In the genomic region with DNA sequence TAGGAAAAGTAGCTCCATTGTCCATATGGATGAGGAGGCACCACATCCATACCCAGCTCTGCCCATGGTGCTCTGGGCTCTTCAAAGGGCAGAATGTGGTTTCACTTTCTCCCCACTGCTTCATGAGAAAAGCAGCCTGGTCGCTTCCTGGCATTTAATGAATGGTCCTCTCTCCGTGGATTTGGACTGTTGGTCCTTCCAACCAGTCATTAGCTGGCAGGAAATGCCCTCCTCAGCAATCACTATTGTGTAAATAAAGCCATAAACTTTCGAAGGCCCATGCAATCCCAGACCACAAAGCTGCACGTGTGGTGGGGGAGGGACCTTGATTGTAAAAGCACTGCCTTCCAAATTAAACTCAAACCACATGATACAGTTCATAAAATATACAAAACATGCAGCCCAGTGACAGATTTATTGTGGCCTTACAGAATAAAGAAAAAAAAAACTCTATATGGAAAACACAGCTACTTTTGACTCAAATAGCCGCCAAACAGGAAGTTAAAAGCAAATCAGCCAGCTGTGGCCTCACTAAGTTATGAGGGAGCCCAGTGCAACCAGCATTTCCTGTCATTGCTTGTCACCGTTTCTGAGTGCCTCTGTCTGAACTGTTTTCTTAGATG, we compare ENCODE assay signal across 1 cellular context.
TF ChIP-seq lines count a peak whose summit lies in the region.

No MANE protein-coding gene starts in this region.

TF ChIP-seq in HepG2, 621 proteins besides CTCF, POLR2A, EP300 and RAD21 (continued from another document and continues in another):
- TF ChIP-seq PAXIP1 (CRISPR knock-in tag; conservative IDR thresholded peaks at IDR 0.05) = peak; percentile 49
- TF ChIP-seq RBAK (CRISPR knock-in tag; IDR thresholded peaks at IDR 0.05) = no peak
- peak; percentile 26 to 36; a peak in 3 of 4 replicates for TF ChIP-seq MAFK (conservative IDR thresholded peaks at IDR 0.05 in 1 of 2, IDR thresholded peaks at IDR 0.05 in 1 of 2; ENCODE audit: low read length in 2 of 2)
- TF ChIP-seq ZNF136 (CRISPR knock-in tag; IDR thresholded peaks at IDR 0.05; ENCODE audit: low read depth) = no peak
- TF ChIP-seq ZNF205 (CRISPR knock-in tag; IDR thresholded peaks at IDR 0.05) = no peak
- no peak for TF ChIP-seq ZNF142 (CRISPR knock-in tag; IDR thresholded peaks at IDR 0.05)
- no peak for TF ChIP-seq XRCC5 (optimal IDR thresholded peaks at IDR 0.05; ENCODE audit: low read length)
- no peak for TF ChIP-seq ZFP62 (CRISPR knock-in tag; IDR thresholded peaks at IDR 0.05)
- TF ChIP-seq ZBTB20 (CRISPR knock-in tag; IDR thresholded peaks at IDR 0.05; ENCODE audit: borderline replicate concordance, low read depth) = no peak
- TF ChIP-seq SNRNP70 (IDR thresholded peaks at IDR 0.05; ENCODE audit: low read depth, low read length) = no peak
- no peak for TF ChIP-seq CBX2 (IDR thresholded peaks at IDR 0.05; ENCODE audit: low read depth, low read length)
- no peak for TF ChIP-seq CBX2 (CRISPR knock-in tag; IDR thresholded peaks at IDR 0.05; ENCODE audit: low read depth)
- TF ChIP-seq MLLT10 (CRISPR knock-in tag; IDR thresholded peaks at IDR 0.05) = no peak
- no peak for TF ChIP-seq RFX5 (IDR thresholded peaks at IDR 0.05; ENCODE audit: low read depth, low read length)
- TF ChIP-seq HMGXB4 (CRISPR knock-in tag; IDR thresholded peaks at IDR 0.05; ENCODE audit: borderline replicate concordance in 1 of 2, low read depth in 1 of 2) = no peak
- TF ChIP-seq EHMT2 (IDR thresholded peaks at IDR 0.05; ENCODE audit: borderline replicate concordance, low read depth, low read length) = no peak
- no peak for TF ChIP-seq ZNF180 (CRISPR knock-in tag; IDR thresholded peaks at IDR 0.05; ENCODE audit: borderline replicate concordance, low read depth)
- TF ChIP-seq ZNF572 (CRISPR knock-in tag; IDR thresholded peaks at IDR 0.05) = no peak
- no peak for TF ChIP-seq ZNF501 (CRISPR knock-in tag; IDR thresholded peaks at IDR 0.05)
- no peak for TF ChIP-seq ZNF430 (CRISPR knock-in tag; IDR thresholded peaks at IDR 0.05)
- no peak for TF ChIP-seq ZNF251 (CRISPR knock-in tag; IDR thresholded peaks at IDR 0.05)
- TF ChIP-seq TMF1 (CRISPR knock-in tag; IDR thresholded peaks at IDR 0.05; ENCODE audit: low read depth) = no peak
- no peak for TF ChIP-seq ZNF761 (CRISPR knock-in tag; conservative IDR thresholded peaks at IDR 0.05)
- TF ChIP-seq FLYWCH1 (CRISPR knock-in tag; IDR thresholded peaks at IDR 0.05) = no peak
- TF ChIP-seq POLR2AphosphoS2 (IDR thresholded peaks at IDR 0.05; ENCODE audit: low read depth, low read length) = no peak
- no peak for TF ChIP-seq TERF1 (CRISPR knock-in tag; IDR thresholded peaks at IDR 0.05)
- TF ChIP-seq ZNF776 (CRISPR knock-in tag; IDR thresholded peaks at IDR 0.05) = no peak
- TF ChIP-seq NFAT5 (CRISPR knock-in tag; IDR thresholded peaks at IDR 0.05) = no peak
- peak in 1 of 2 experiments; percentile 41; a peak in 1 of 4 replicates for TF ChIP-seq KLF16 (CRISPR knock-in tag; IDR thresholded peaks at IDR 0.05)
- TF ChIP-seq STAT5B (CRISPR knock-in tag; IDR thresholded peaks at IDR 0.05) = no peak
- no peak for TF ChIP-seq ZBTB7A (CRISPR knock-in tag; IDR thresholded peaks at IDR 0.05)
- no peak for TF ChIP-seq ZNF44 (CRISPR knock-in tag; IDR thresholded peaks at IDR 0.05)
- no peak for TF ChIP-seq ZNF10 (CRISPR knock-in tag; IDR thresholded peaks at IDR 0.05; ENCODE audit: borderline replicate concordance, low read depth)
- TF ChIP-seq ZNF138 (CRISPR knock-in tag; IDR thresholded peaks at IDR 0.05; ENCODE audit: low read depth) = no peak
- TF ChIP-seq, protein P1, sequence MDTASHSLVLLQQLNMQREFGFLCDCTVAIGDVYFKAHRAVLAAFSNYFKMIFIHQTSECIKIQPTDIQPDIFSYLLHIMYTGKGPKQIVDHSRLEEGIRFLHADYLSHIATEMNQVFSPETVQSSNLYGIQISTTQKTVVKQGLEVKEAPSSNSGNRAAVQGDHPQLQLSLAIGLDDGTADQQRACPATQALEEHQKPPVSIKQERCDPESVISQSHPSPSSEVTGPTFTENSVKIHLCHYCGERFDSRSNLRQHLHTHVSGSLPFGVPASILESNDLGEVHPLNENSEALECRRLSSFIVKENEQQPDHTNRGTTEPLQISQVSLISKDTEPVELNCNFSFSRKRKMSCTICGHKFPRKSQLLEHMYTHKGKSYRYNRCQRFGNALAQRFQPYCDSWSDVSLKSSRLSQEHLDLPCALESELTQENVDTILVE (CRISPR knock-in tag; IDR thresholded peaks at IDR 0.05) = no peak
- TF ChIP-seq ZNF160 (CRISPR knock-in tag; IDR thresholded peaks at IDR 0.05) = no peak
- TF ChIP-seq MTA3 (CRISPR knock-in tag; IDR thresholded peaks at IDR 0.05) = no peak
- TF ChIP-seq AHR (CRISPR knock-in tag; IDR thresholded peaks at IDR 0.05) = no peak
- no peak for TF ChIP-seq AGO1 (IDR thresholded peaks at IDR 0.05; ENCODE audit: low read depth, low read length, poor library complexity, severe bottlenecking)
- no peak for TF ChIP-seq ATRX (CRISPR knock-in tag; IDR thresholded peaks at IDR 0.05; ENCODE audit: borderline replicate concordance)
- TF ChIP-seq, protein P2, sequence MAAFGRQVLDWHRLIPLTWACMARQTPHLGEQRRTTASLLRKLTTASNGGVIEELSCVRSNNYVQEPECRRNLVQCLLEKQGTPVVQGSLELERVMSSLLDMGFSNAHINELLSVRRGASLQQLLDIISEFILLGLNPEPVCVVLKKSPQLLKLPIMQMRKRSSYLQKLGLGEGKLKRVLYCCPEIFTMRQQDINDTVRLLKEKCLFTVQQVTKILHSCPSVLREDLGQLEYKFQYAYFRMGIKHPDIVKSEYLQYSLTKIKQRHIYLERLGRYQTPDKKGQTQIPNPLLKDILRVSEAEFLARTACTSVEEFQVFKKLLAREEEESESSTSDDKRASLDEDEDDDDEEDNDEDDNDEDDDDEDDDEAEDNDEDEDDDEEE (CRISPR knock-in tag; IDR thresholded peaks at IDR 0.05) = no peak
- TF ChIP-seq ZNF766 (CRISPR knock-in tag; IDR thresholded peaks at IDR 0.05; ENCODE audit: borderline replicate concordance) = no peak
- TF ChIP-seq ELF4 (CRISPR knock-in tag; IDR thresholded peaks at IDR 0.05; ENCODE audit: borderline replicate concordance) = no peak
- 0 out of 2 replicates have a peak, but pooled peaks have one; percentile 16 for TF ChIP-seq TCF7 (IDR thresholded peaks at IDR 0.05; ENCODE audit: low read depth)
